In genomic region chr2:60706021-60706420, GRCh38 we compare ENCODE assay signal across 18 cellular contexts. TPM values are rescaled to one million over a fixed set of nuclear protein-coding genes. Genes with fewer than 3 reads are reported as not detected.
DNase-seq lines count a peak whose midpoint lies in the region; ATAC-seq lines count a peak whose summit lies in the region.
"Had no signal": no experiment of that assay in that cellular context is flagged by ENCODE, and none has a peak within 500 bp of the region (broad histone marks: within the 10 kb centered on the region; RNA-seq: fewer than 3 reads in every experiment).

No MANE protein-coding gene starts in this region.

- peak; percentile 66 for DNase-seq in EH (ENCODE audit: low read depth)
- peak; percentile 33 for DNase-seq in RPMI7951 (ENCODE audit: low read depth)
- peak; percentile 41 for DNase-seq in dedifferentiated amniotic fluid mesenchymal stem cell (ENCODE audit: extremely low spot score)
- peak; percentile 1 for DNase-seq in putamen (ENCODE audit: low spot score)
- no peak for DNase-seq in NK-92 (lab: John Stamatoyannopoulos, UW; ENCODE audit: unreplicated experiment)
- DNase-seq: activated effector memory CD4-positive, alpha-beta T cell treated with anti-CD3 and anti-CD28 coated beads, Interleukin-2, amount 50 U/mL, for 16 hours; Calu3; effector CD8-positive, alpha-beta T cell; left colon; MM.1S; natural killer cell; NCI-H146; NCI-H748 treated with DMSO at 0.1 percent for 48 hours; posterior cingulate gyrus; SJCRH30; T-helper 17 cell had no signal

- no peak for ATAC-seq in HG02884 (IDR thresholded peaks at IDR 0.05; ENCODE audit: unreplicated experiment)
- ATAC-seq in GM19455 (IDR thresholded peaks at IDR 0.05; ENCODE audit: unreplicated experiment): no peak
- ATAC-seq: left colon, natural killer cell, T-helper 17 cell had no signal

RNA-seq across cellular contexts. Expression of gene PAPOLG, which starts 50.0 kb away (rescaled TPM):
- 14.7 and 14.8 TPM in 2 replicates for total RNA-seq in RPMI7951 (2014; rRNA removed; shearing (Covaris generic))
